In the genomic region with DNA sequence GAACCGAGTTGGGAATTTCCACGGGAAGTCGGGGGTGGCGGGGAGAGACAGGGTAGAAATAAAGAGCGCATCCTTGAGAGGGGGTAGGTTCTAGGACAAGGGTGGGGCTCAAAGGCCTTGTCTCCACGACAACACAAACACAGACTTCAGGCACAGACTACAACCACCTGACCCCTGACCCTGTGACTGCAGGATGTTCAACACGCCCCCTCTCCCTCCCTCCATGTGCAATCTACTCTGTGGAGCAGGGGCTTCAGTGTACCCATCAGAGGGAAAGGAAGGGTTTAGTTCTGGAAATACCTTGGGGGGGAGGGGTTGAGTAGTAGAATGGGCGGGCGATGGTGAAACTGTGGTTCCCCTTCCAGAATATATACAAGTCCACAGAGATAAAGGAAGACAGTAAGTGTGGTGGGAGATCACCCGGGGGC, we compare ENCODE assay signal across 8 cellular contexts. TPM values are rescaled to one million over a fixed set of nuclear protein-coding genes. Genes with fewer than 3 reads are reported as not detected.
DNase-seq lines count a peak whose midpoint lies in the region; ATAC-seq and TF ChIP-seq lines count a peak whose summit lies in the region.

No MANE protein-coding gene starts in this region.

- H3K27me3 Mint-ChIP-seq in activated CD4-positive, alpha-beta memory T cell treated with anti-CD3 and anti-CD28 coated beads, Interleukin-2, amount 10 ng/mL, durations not matched to agents 7 days and 5 days, result no peaks in the 10 kb centered on the region
- H3K27me3 Mint-ChIP-seq in endodermal cell (ENCODE audit: insufficient read depth), result peaks cover 13% of the 10 kb centered on the region

- WGBS in endodermal cell (ENCODE audit: insufficient coverage in 1 of 2, insufficient read length in 1 of 2), 2 experiments, result 48 to 50% methylated on average over 2 to 6 of the region's 10 CpGs
- WGBS in mesodermal cell (ENCODE audit: insufficient coverage in 2 of 2), 2 experiments, result 90% methylated on average over 2 of the region's 10 CpGs; no CpG with 5 or more reads in 1 of the 2 experiments

- H3K4me3 ChIP-seq in endodermal cell (ENCODE audit: low read length) (no peak overlapping the region), mesodermal cell (ENCODE audit: extremely low read depth, insufficient read depth, low read length, poor library complexity, severe bottlenecking) (peak overlapping the region; percentile 62)

- H3K9me3 ChIP-seq in endodermal cell (ENCODE audit: control insufficient read depth, low read length) (no peaks in the 10 kb centered on the region), mesodermal cell (ENCODE audit: control insufficient read depth, low read length) (no peaks in the 10 kb centered on the region)

- peaks cover 63% of the 10 kb centered on the region for H3K36me3 Mint-ChIP-seq in activated CD4-positive, alpha-beta memory T cell treated with anti-CD3 and anti-CD28 coated beads, Interleukin-2, amount 10 ng/mL, durations not matched to agents 7 days and 5 days (ENCODE audit: low read depth)
- H3K36me3 Mint-ChIP-seq in endodermal cell (ENCODE audit: low read depth), result peaks cover 17% of the 10 kb centered on the region

- H3K27ac ChIP-seq in endodermal cell (ENCODE audit: low read depth, low read length) (no peak overlapping the region), mesodermal cell (ENCODE audit: low read depth, low read length, severe bottlenecking) (peak overlapping the region; percentile 69)

- no peak overlapping the region for H3K9ac ChIP-seq in endodermal cell (ENCODE audit: extremely low read depth, low read length, poor library complexity, severe bottlenecking)

- POLR2A ChIA-PET in activated CD4-positive, alpha-beta memory T cell treated with anti-CD3 and anti-CD28 coated beads, Interleukin-2, amount 10 ng/mL, durations not matched to agents 7 days and 5 days (lab: Charles Lee), result interaction anchor here (1.9 kb wide), 1 partner anchor 30 kb away, joined by 7 read pairs; no protein-coding TSS in a partner anchor

- H3K9me3 Mint-ChIP-seq in activated CD4-positive, alpha-beta memory T cell treated with anti-CD3 and anti-CD28 coated beads, Interleukin-2, amount 10 ng/mL, durations not matched to agents 7 days and 5 days, result no peaks in the 10 kb centered on the region
- no peaks in the 10 kb centered on the region for H3K9me3 Mint-ChIP-seq in endodermal cell

- peaks cover 11% of the 10 kb centered on the region for H3K36me3 ChIP-seq in endodermal cell (ENCODE audit: control insufficient read depth, insufficient read depth, low read length)
- H3K36me3 ChIP-seq in mesodermal cell (ENCODE audit: control insufficient read depth, insufficient read depth, low read length), result peaks cover 27% of the 10 kb centered on the region

- H3K4me1 ChIP-seq in endodermal cell (ENCODE audit: control insufficient read depth, insufficient read depth, low read length) (peaks cover 4% of the 10 kb centered on the region), mesodermal cell (ENCODE audit: control insufficient read depth, insufficient read depth, low read length, poor library complexity, severe bottlenecking) (peaks cover 21% of the 10 kb centered on the region)

- peak overlapping the region; percentile 87 for H3K4me3 Mint-ChIP-seq in activated CD4-positive, alpha-beta memory T cell treated with anti-CD3 and anti-CD28 coated beads, Interleukin-2, amount 10 ng/mL, durations not matched to agents 7 days and 5 days
- H3K4me3 Mint-ChIP-seq in endodermal cell, result peak overlapping the region; percentile 74

- peaks cover 20% of the 10 kb centered on the region for H3K27me3 ChIP-seq in endodermal cell (ENCODE audit: control insufficient read depth, insufficient read depth, low read length, poor library complexity, severe bottlenecking)

- no peak for TF ChIP-seq CTCF in endodermal cell (conservative IDR thresholded peaks at IDR 0.05)

- CTCF ChIA-PET in activated CD4-positive, alpha-beta memory T cell treated with anti-CD3 and anti-CD28 coated beads, Interleukin-2, amount 10 ng/mL, durations not matched to agents 7 days and 5 days (lab: Charles Lee), result no interaction called here

- DNase-seq in activated gamma-delta T cell treated with Interleukin-2 at 50 U/mL for 16 hours (peak; percentile 51), activated gamma-delta T cell (lab: John Stamatoyannopoulos, UW) (no peak), NCI-H748 (lab: John Stamatoyannopoulos, UW; ENCODE audit: unreplicated experiment) (peak; percentile 93), endodermal cell (peak; percentile 73)
- DNase-seq in activated CD4-positive, alpha-beta memory T cell treated with anti-CD3 and anti-CD28 coated beads, Interleukin-2, amount 10 ng/mL, durations not matched to agents 7 days and 5 days, result peak; percentile 78
- peak; percentile 57 to 62 for DNase-seq in stimulated activated CD8-positive, alpha-beta memory T cell treated with anti-CD3 and anti-CD28 coated beads, Interleukin-7, amount 100 ng/mL, for 4 hours (ENCODE audit: low read depth in 2 of 2)

- H3K4me1 Mint-ChIP-seq in activated CD4-positive, alpha-beta memory T cell treated with anti-CD3 and anti-CD28 coated beads, Interleukin-2, amount 10 ng/mL, durations not matched to agents 7 days and 5 days, result peaks cover 69% of the 10 kb centered on the region
- peaks cover 38% of the 10 kb centered on the region for H3K4me1 Mint-ChIP-seq in endodermal cell

- peak overlapping the region; percentile 91 for H3K27ac Mint-ChIP-seq in activated CD4-positive, alpha-beta memory T cell treated with anti-CD3 and anti-CD28 coated beads, Interleukin-2, amount 10 ng/mL, durations not matched to agents 7 days and 5 days
- peak overlapping the region; percentile 16 for H3K27ac Mint-ChIP-seq in endodermal cell

- no peak for ATAC-seq in GM21423 (IDR thresholded peaks at IDR 0.05; ENCODE audit: unreplicated experiment)

RNA-seq across cellular contexts. Expression of a gene that starts 0.7 kb away (rescaled TPM):
- 100 to 1,000 TPM; 243 to 249 TPM for total RNA-seq in activated CD4-positive, alpha-beta memory T cell treated with anti-CD3 and anti-CD28 coated beads, Interleukin-2, amount 10 ng/mL, durations not matched to agents 7 days and 5 days
- 10 to 100 TPM in 1 of 2 donors, 1 to 10 TPM in 1; 7.0 to 11.1 TPM for total RNA-seq in endodermal cell
- 13.5 TPM for polyA plus RNA-seq in endodermal cell (2013, experiment 1 of 2)
- polyA plus RNA-seq in endodermal cell (2013, experiment 2 of 2), result 12.4 TPM
- 24.0 TPM for polyA plus RNA-seq in mesodermal cell (2013, experiment 1 of 2)
- polyA plus RNA-seq in mesodermal cell (2013, experiment 2 of 2), result 19.1 TPM

RNA-seq across cellular contexts. Expression of a gene that starts 3.0 kb away (rescaled TPM):
- total RNA-seq in activated CD4-positive, alpha-beta memory T cell treated with anti-CD3 and anti-CD28 coated beads, Interleukin-2, amount 10 ng/mL, durations not matched to agents 7 days and 5 days, result 10 to 100 TPM; 16.5 to 18.0 TPM
- 10 to 100 TPM; 15.2 to 19.8 TPM for total RNA-seq in endodermal cell
- 26.5 TPM for polyA plus RNA-seq in endodermal cell (2013, experiment 1 of 2)
- polyA plus RNA-seq in endodermal cell (2013, experiment 2 of 2), result 20.6 TPM
- polyA plus RNA-seq in mesodermal cell (2013, experiment 1 of 2), result 21.2 TPM
- 14.2 TPM for polyA plus RNA-seq in mesodermal cell (2013, experiment 2 of 2)

RNA-seq across cellular contexts. Expression of a gene that starts 8.2 kb away (rescaled TPM):
- 100 to 1,000 TPM in 1 of 2 experiments, 10 to 100 TPM in 1; 95.7 to 103 TPM for total RNA-seq in activated CD4-positive, alpha-beta memory T cell treated with anti-CD3 and anti-CD28 coated beads, Interleukin-2, amount 10 ng/mL, durations not matched to agents 7 days and 5 days
- total RNA-seq in endodermal cell, result 10 to 100 TPM; 51.2 to 52.6 TPM
- polyA plus RNA-seq in endodermal cell (2013, experiment 1 of 2), result 50.9 TPM
- polyA plus RNA-seq in endodermal cell (2013, experiment 2 of 2), result 48.1 TPM
- 40.5 TPM for polyA plus RNA-seq in mesodermal cell (2013, experiment 1 of 2)
- polyA plus RNA-seq in mesodermal cell (2013, experiment 2 of 2), result 36.8 TPM

RNA-seq across cellular contexts. Expression of a gene that starts 15.8 kb away (rescaled TPM):
- total RNA-seq in activated CD4-positive, alpha-beta memory T cell treated with anti-CD3 and anti-CD28 coated beads, Interleukin-2, amount 10 ng/mL, durations not matched to agents 7 days and 5 days, result 10 to 100 TPM; 44.3 to 45.1 TPM
- total RNA-seq in endodermal cell, result 10 to 100 TPM; 85.6 to 98.0 TPM
- polyA plus RNA-seq in endodermal cell (2013, experiment 1 of 2), result 54.9 TPM
- 46.3 TPM for polyA plus RNA-seq in endodermal cell (2013, experiment 2 of 2)
- 64.2 TPM for polyA plus RNA-seq in mesodermal cell (2013, experiment 1 of 2)
- 53.6 TPM for polyA plus RNA-seq in mesodermal cell (2013, experiment 2 of 2)

RNA-seq across cellular contexts. Expression of a gene that starts 25.1 kb away (rescaled TPM):
- total RNA-seq in activated CD4-positive, alpha-beta memory T cell treated with anti-CD3 and anti-CD28 coated beads, Interleukin-2, amount 10 ng/mL, durations not matched to agents 7 days and 5 days, result 10 to 100 TPM; 63.5 to 65.0 TPM
- total RNA-seq in endodermal cell, result 10 to 100 TPM; 69.9 to 86.4 TPM
- polyA plus RNA-seq in endodermal cell (2013, experiment 1 of 2), result 91.1 TPM
- 84.9 TPM for polyA plus RNA-seq in endodermal cell (2013, experiment 2 of 2)
- 92.7 TPM for polyA plus RNA-seq in mesodermal cell (2013, experiment 1 of 2)
- polyA plus RNA-seq in mesodermal cell (2013, experiment 2 of 2), result 81.2 TPM

Comparison
In these comparisons a context has a peak if more than half of its experiments do, and no peak if none do; other contexts are left out.
1. RNA of a gene that starts 0.7 kb away (total RNA-seq): 243 to 249 TPM in activated CD4-positive, alpha-beta memory T cell treated with anti-CD3 and anti-CD28 coated beads, Interleukin-2, amount 10 ng/mL, durations not matched to agents 7 days and 5 days; 7.0 to 11.1 TPM in endodermal cell; every median in the first group is over 10 times any median in the second.